In the genomic region with DNA sequence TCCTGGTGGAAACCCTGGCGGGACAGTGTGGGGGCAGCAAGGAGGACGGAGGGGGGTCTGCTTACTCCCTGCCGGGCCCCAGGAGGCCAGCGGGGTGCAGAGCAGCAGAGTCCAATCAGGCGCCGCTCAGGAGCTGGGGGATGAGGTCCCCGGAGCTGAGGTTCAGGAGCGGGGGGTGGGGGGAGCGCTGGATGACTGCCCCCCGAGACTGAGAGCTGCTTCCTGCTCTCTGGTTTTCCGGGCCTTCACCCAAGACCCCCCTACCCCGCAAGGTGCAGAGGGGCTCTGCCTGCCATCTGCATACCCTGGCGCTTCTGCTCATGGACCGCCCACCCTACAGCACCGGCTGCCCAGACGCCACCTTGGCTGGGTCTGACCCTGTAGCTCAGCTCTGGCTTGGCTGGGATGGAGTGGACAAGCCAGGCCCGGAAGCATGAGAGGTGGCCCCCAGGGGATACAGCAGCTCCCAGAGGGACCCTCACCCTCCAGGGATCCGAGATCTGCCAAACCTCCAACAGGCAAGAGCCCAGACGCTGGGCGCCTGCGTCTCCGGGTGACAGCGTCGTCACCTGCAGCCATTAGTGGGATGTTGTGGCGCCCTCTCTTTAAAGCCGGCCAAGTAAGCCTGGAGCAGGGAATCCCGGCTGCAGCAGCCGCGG, we compare ENCODE assay signal across 1 cellular context.
TF ChIP-seq lines count a peak whose summit lies in the region.

No MANE protein-coding gene starts in this region.

TF ChIP-seq in GM23338, 12 proteins besides CTCF, POLR2A, EP300 and RAD21 (continued from another document):
- TF ChIP-seq, protein P1, sequence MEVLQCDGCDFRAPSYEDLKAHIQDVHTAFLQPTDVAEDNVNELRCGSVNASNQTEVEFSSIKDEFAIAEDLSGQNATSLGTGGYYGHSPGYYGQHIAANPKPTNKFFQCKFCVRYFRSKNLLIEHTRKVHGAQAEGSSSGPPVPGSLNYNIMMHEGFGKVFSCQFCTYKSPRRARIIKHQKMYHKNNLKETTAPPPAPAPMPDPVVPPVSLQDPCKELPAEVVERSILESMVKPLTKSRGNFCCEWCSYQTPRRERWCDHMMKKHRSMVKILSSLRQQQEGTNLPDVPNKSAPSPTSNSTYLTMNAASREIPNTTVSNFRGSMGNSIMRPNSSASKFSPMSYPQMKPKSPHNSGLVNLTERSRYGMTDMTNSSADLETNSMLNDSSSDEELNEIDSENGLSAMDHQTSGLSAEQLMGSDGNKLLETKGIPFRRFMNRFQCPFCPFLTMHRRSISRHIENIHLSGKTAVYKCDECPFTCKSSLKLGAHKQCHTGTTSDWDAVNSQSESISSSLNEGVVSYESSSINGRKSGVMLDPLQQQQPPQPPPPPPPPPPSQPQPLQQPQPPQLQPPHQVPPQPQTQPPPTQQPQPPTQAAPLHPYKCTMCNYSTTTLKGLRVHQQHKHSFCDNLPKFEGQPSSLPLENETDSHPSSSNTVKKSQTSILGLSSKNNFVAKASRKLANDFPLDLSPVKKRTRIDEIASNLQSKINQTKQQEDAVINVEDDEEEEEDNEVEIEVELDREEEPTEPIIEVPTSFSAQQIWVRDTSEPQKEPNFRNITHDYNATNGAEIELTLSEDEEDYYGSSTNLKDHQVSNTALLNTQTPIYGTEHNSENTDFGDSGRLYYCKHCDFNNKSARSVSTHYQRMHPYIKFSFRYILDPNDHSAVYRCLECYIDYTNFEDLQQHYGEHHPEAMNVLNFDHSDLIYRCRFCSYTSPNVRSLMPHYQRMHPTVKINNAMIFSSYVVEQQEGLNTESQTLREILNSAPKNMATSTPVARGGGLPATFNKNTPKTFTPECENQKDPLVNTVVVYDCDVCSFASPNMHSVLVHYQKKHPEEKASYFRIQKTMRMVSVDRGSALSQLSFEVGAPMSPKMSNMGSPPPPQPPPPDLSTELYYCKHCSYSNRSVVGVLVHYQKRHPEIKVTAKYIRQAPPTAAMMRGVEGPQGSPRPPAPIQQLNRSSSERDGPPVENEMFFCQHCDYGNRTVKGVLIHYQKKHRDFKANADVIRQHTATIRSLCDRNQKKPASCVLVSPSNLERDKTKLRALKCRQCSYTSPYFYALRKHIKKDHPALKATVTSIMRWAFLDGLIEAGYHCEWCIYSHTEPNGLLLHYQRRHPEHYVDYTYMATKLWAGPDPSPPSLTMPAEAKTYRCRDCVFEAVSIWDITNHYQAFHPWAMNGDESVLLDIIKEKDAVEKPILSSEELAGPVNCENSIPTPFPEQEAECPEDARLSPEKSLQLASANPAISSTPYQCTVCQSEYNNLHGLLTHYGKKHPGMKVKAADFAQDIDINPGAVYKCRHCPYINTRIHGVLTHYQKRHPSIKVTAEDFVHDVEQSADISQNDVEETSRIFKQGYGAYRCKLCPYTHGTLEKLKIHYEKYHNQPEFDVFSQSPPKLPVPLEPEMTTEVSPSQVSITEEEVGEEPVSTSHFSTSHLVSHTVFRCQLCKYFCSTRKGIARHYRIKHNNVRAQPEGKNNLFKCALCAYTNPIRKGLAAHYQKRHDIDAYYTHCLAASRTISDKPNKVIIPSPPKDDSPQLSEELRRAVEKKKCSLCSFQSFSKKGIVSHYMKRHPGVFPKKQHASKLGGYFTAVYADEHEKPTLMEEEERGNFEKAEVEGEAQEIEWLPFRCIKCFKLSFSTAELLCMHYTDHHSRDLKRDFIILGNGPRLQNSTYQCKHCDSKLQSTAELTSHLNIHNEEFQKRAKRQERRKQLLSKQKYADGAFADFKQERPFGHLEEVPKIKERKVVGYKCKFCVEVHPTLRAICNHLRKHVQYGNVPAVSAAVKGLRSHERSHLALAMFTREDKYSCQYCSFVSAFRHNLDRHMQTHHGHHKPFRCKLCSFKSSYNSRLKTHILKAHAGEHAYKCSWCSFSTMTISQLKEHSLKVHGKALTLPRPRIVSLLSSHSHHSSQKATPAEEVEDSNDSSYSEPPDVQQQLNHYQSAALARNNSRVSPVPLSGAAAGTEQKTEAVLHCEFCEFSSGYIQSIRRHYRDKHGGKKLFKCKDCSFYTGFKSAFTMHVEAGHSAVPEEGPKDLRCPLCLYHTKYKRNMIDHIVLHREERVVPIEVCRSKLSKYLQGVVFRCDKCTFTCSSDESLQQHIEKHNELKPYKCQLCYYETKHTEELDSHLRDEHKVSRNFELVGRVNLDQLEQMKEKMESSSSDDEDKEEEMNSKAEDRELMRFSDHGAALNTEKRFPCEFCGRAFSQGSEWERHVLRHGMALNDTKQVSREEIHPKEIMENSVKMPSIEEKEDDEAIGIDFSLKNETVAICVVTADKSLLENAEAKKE (CRISPR knock-in tag; IDR thresholded peaks at IDR 0.05), result no peak
- TF ChIP-seq ZNF114 (CRISPR knock-in tag; IDR thresholded peaks at IDR 0.05) (no peak), NANOG (IDR thresholded peaks at IDR 0.05; ENCODE audit: borderline replicate concordance) (no peak), EZH2 (IDR thresholded peaks at IDR 0.05; ENCODE audit: low read depth, unreplicated experiment) (no peak), STAT1 (IDR thresholded peaks at IDR 0.05; ENCODE audit: unreplicated experiment) (no peak), JUNB (IDR thresholded peaks at IDR 0.05; ENCODE audit: unreplicated experiment) (no peak), EZH2phosphoT487 (IDR thresholded peaks at IDR 0.05; ENCODE audit: unreplicated experiment) (no peak)
- TF ChIP-seq, protein P2, sequence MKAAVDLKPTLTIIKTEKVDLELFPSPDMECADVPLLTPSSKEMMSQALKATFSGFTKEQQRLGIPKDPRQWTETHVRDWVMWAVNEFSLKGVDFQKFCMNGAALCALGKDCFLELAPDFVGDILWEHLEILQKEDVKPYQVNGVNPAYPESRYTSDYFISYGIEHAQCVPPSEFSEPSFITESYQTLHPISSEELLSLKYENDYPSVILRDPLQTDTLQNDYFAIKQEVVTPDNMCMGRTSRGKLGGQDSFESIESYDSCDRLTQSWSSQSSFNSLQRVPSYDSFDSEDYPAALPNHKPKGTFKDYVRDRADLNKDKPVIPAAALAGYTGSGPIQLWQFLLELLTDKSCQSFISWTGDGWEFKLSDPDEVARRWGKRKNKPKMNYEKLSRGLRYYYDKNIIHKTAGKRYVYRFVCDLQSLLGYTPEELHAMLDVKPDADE (IDR thresholded peaks at IDR 0.05), result no peak
TF ChIP-seq in GM23338: peak in this region for 0.
